ENCODE assay signal across 11 cellular contexts in genomic region chr7:55066479-55066878, GRCh38. TPM values are rescaled to one million over a fixed set of nuclear protein-coding genes. Genes with fewer than 3 reads are reported as not detected.
DNase-seq lines count a peak whose midpoint lies in the region; ATAC-seq and TF ChIP-seq lines count a peak whose summit lies in the region.
"Had no signal": no experiment of that assay in that cellular context is flagged by ENCODE, and none has a peak within 500 bp of the region (broad histone marks: within the 10 kb centered on the region; RNA-seq: fewer than 3 reads in every experiment).

No MANE protein-coding gene starts in this region.

- peaks cover 15% of the 10 kb centered on the region for H3K36me3 ChIP-seq in IMR-90 (ENCODE audit: control insufficient read depth, insufficient read depth, low read length)
- H3K36me3 ChIP-seq in breast epithelium: no peaks in the 10 kb centered on the region
- H3K36me3 ChIP-seq in mesenchymal stem cell (ENCODE audit: control insufficient read depth in 1 of 2, insufficient read depth in 2 of 2, low read depth in 1 of 2, low read length in 2 of 2): peaks cover 0 to 26% of the 10 kb centered on the region in 2 experiments
- H3K36me3 ChIP-seq in thyroid gland: no peaks in the 10 kb centered on the region

- peaks cover 41% of the 10 kb centered on the region for H3K9me1 ChIP-seq in IMR-90 (ENCODE audit: insufficient read depth, low read length)

- H3K18ac ChIP-seq in IMR-90 (ENCODE audit: low read depth, low read length) (peak overlapping the region; percentile 25), mesenchymal stem cell (ENCODE audit: low read depth in 1 of 2, low read length in 2 of 2) (peak overlapping the region; percentile 67 to 81)

- H3K9ac ChIP-seq in IMR-90 (ENCODE audit: low read depth, low read length) (peak overlapping the region; percentile 54), mesenchymal stem cell (ENCODE audit: low read length) (peak overlapping the region; percentile 89)

- peaks cover 29 to 70% of the 10 kb centered on the region in 2 experiments for H3K79me1 ChIP-seq in IMR-90 (ENCODE audit: low read depth in 1 of 2, low read length in 2 of 2)
- peaks cover 13% of the 10 kb centered on the region for H3K79me1 ChIP-seq in mesenchymal stem cell (replicated peaks; ENCODE audit: low read length, poor library complexity, severe bottlenecking)

- H3K56ac ChIP-seq in IMR-90 (ENCODE audit: extremely low read depth, insufficient read depth, low read length): peak overlapping the region; percentile 94

- peaks cover 39% of the 10 kb centered on the region for H3K4me1 ChIP-seq in IMR-90 (ENCODE audit: control insufficient read depth, insufficient read depth, low read length)
- H3K4me1 ChIP-seq in breast epithelium: no peaks in the 10 kb centered on the region
- peaks cover 38% of the 10 kb centered on the region for H3K4me1 ChIP-seq in mesenchymal stem cell (ENCODE audit: control insufficient read depth, insufficient read depth, low read depth, low read length)
- peaks cover 16 to 33% of the 10 kb centered on the region in 2 donors for H3K4me1 ChIP-seq in thyroid gland

- CTCF ChIA-PET in IMR-90 (lab: Yijun Ruan, JAX): interaction anchor here (0.9 to 1.7 kb wide), 3 partner anchors 14 to 278 kb away, joined by 3 to 7 read pairs (median 3); no protein-coding TSS in a partner anchor

- H3K23ac ChIP-seq in IMR-90 (ENCODE audit: low read depth, low read length) (peak overlapping the region; percentile 99), mesenchymal stem cell (ENCODE audit: low read length in 2 of 2) (no peak overlapping the region)

- H3K4me3 ChIP-seq in IMR-90 (ENCODE audit: insufficient read depth, low read depth, low read length) (no peak overlapping the region), breast epithelium (no peak overlapping the region), mesenchymal stem cell (ENCODE audit: insufficient read depth in 1 of 2, low read depth in 1 of 2, low read length in 2 of 2) (peak overlapping the region in 1 of 2 experiments; percentile 6), thyroid gland (replicated peaks in 1 of 3) (no peak overlapping the region)

- H2AK9ac ChIP-seq in IMR-90 (replicated peaks; ENCODE audit: low read depth, low read length, poor library complexity): peak overlapping the region; percentile 21

- DNase-seq in IMR-90 (no peak), breast epithelium (ENCODE audit: low spot score in 2 of 2) (no peak), mesenchymal stem cell (peak; percentile 43), thyroid gland (no peak), DMS53 treated with DMSO at 0.1 percent for 48 hours (lab: John Stamatoyannopoulos, UW; ENCODE audit: unreplicated experiment) (no peak), NCI-H2081 treated with DMSO at 0.1 percent for 48 hours (lab: John Stamatoyannopoulos, UW) (no peak), hepatic stellate cell (ENCODE audit: low spot score) (no peak)
- DNase-seq in activated CD8-positive, alpha-beta memory T cell treated with anti-CD3 and anti-CD28 coated beads, Interleukin-2, amount 50 U/mL, for 4 hours: no peak
- DNase-seq: effector memory CD8-positive, alpha-beta T cell; stimulated activated CD4-positive, alpha-beta T cell treated with anti-CD3 and anti-CD28 coated beads, Interleukin-4, amount 100 ng/mL, for 24 hours had no signal

- H3K27ac ChIP-seq in IMR-90 (ENCODE audit: insufficient read depth, low read length) (peak overlapping the region; percentile 95), breast epithelium (peak overlapping the region; percentile 65 to 69), mesenchymal stem cell (ENCODE audit: low read length, poor library complexity, severe bottlenecking) (peak overlapping the region; percentile 92), thyroid gland (peak overlapping the region; percentile 54 to 78 (median 77))

- H2BK12ac ChIP-seq in mesenchymal stem cell (ENCODE audit: low read length in 2 of 2): peak overlapping the region in 1 of 2 experiments; percentile 49

- H2AK5ac ChIP-seq in IMR-90 (ENCODE audit: low read depth, low read length): peak overlapping the region; percentile 94
- H2AK5ac ChIP-seq in mesenchymal stem cell (ENCODE audit: low read length, severe bottlenecking): peak overlapping the region; percentile 74

- H3K9me3 ChIP-seq in IMR-90 (ENCODE audit: control insufficient read depth, insufficient read depth, low read length): no peaks in the 10 kb centered on the region
- H3K9me3 ChIP-seq in breast epithelium: no peaks in the 10 kb centered on the region
- no peaks in the 10 kb centered on the region for H3K9me3 ChIP-seq in mesenchymal stem cell (ENCODE audit: control insufficient read depth, low read length)
- no peaks in the 10 kb centered on the region for H3K9me3 ChIP-seq in thyroid gland

- TF ChIP-seq RAD21 in IMR-90 (IDR thresholded peaks at IDR 0.05; ENCODE audit: low read length): no peak

- H3K4ac ChIP-seq in IMR-90 (ENCODE audit: low read depth, low read length) (peak overlapping the region; percentile 99), mesenchymal stem cell (ENCODE audit: low read depth in 1 of 2, low read length in 2 of 2) (peak overlapping the region in 1 of 2 experiments; percentile 68)

- peak overlapping the region; percentile 78 for H3K4me2 ChIP-seq in IMR-90 (ENCODE audit: low read depth, low read length)
- H3K4me2 ChIP-seq in mesenchymal stem cell (ENCODE audit: low read length, poor library complexity, severe bottlenecking): no peak overlapping the region

- H4K8ac ChIP-seq in IMR-90 (ENCODE audit: low read depth in 2 of 2, low read length in 2 of 2) (peak overlapping the region; percentile 75 to 97), mesenchymal stem cell (ENCODE audit: low read length) (peak overlapping the region; percentile 38)

- H4K91ac ChIP-seq in IMR-90 (ENCODE audit: insufficient read depth, low read depth, low read length) (peak overlapping the region; percentile 92), mesenchymal stem cell (ENCODE audit: low read length) (no peak overlapping the region)

- no peaks in the 10 kb centered on the region; the same call in 1 of the 2 replicates for H4K20me1 ChIP-seq in IMR-90 (ENCODE audit: insufficient read depth, low read length)

- H2BK15ac ChIP-seq in IMR-90 (ENCODE audit: low read depth, low read length) (peak overlapping the region; percentile 62; the same call in 2 of the 3 replicates), mesenchymal stem cell (ENCODE audit: low read depth, poor library complexity, severe bottlenecking) (no peak overlapping the region)

- peak overlapping the region; percentile 99 for H2BK5ac ChIP-seq in IMR-90 (ENCODE audit: low read depth, low read length, poor library complexity, severe bottlenecking)
- H2BK5ac ChIP-seq in mesenchymal stem cell (ENCODE audit: low read depth, low read length, poor library complexity, severe bottlenecking): peak overlapping the region; percentile 93

- no peak for TF ChIP-seq POLR2A in IMR-90 (IDR thresholded peaks at IDR 0.05; ENCODE audit: low read depth, low read length)
- TF ChIP-seq POLR2A in breast epithelium (IDR thresholded peaks at IDR 0.05): no peak
- no peak for TF ChIP-seq POLR2A in thyroid gland (IDR thresholded peaks at IDR 0.05)

- H2AFZ ChIP-seq in IMR-90 (replicated peaks; ENCODE audit: low read length, poor library complexity) (no peak overlapping the region), mesenchymal stem cell (ENCODE audit: low read depth, low read length) (no peak overlapping the region)

- H3K14ac ChIP-seq in IMR-90 (replicated peaks; ENCODE audit: low read depth, low read length): peak overlapping the region; percentile 90
- no peak overlapping the region for H3K14ac ChIP-seq in mesenchymal stem cell (ENCODE audit: low read length in 2 of 2)

- H2BK120ac ChIP-seq in IMR-90 (ENCODE audit: low read depth, low read length) (peak overlapping the region; percentile 98), mesenchymal stem cell (ENCODE audit: low read depth, low read length) (peak overlapping the region; percentile 74)

- no peak for ATAC-seq in IMR-90 (ENCODE audit: low read depth)
- ATAC-seq: effector memory CD8-positive, alpha-beta T cell had no signal

- BruUV-seq in IMR-90 (replicated peaks; lab: Mats Ljungman, UMichigan): no TSS peak

- intact Hi-C loops in IMR-90 (cut with micrococcal nuclease) (loop anchor here (5.0 kb wide), 2 partner anchors 39 to 191 kb away; no protein-coding TSS in a partner anchor), breast epithelium (cut with DNase I; ENCODE audit: low total_unique reads) (no loop called here), thyroid gland (cut with DNase I) (no loop called here)

- WGBS in IMR-90 (ENCODE audit: extremely low coverage in 2 of 2, insufficient read length in 1 of 2), 2 experiments: no CpG with 5 or more reads among the region's 6 CpGs
- WGBS in mesenchymal stem cell: 46% methylated on average over 6 of the region's 6 CpGs
- 74 to 79% methylated on average over 6 of the region's 6 CpGs for WGBS in thyroid gland, 2 donors

- TF ChIP-seq CTCF in IMR-90 (conservative IDR thresholded peaks at IDR 0.05; ENCODE audit: low read depth, low read length) (no peak), breast epithelium (IDR thresholded peaks at IDR 0.05) (no peak), thyroid gland (IDR thresholded peaks at IDR 0.05) (no peak)

- in situ Hi-C loops in IMR-90 (cut with MboI; ENCODE audit: low sequenced_read_pairs): no loop called here

- POLR2A ChIA-PET in IMR-90 (lab: Charles Lee; ENCODE audit: unreplicated experiment): no interaction called here

- dilution Hi-C loops in IMR-90 (cut with HindIII; ENCODE audit: low sequenced_read_pairs, unreplicated experiment): no loop called here

- peak overlapping the region; percentile 99 for H2BK20ac ChIP-seq in IMR-90 (ENCODE audit: low read depth, low read length)

- peak overlapping the region; percentile 17 for H4K5ac ChIP-seq in IMR-90 (ENCODE audit: low read depth, low read length)

- H3K27me3 ChIP-seq in IMR-90 (ENCODE audit: control insufficient read depth, insufficient read depth, low read length) (no peaks in the 10 kb centered on the region), breast epithelium (no peaks in the 10 kb centered on the region), mesenchymal stem cell (ENCODE audit: control insufficient read depth in 1 of 2, insufficient read depth in 1 of 2, low read length in 2 of 2) (no peaks in the 10 kb centered on the region), thyroid gland (no peaks in the 10 kb centered on the region)

TF ChIP-seq in IMR-90, 13 proteins besides CTCF, POLR2A, EP300 and RAD21 (continues in another document):
- no peak for TF ChIP-seq MAFK (IDR thresholded peaks at IDR 0.05; ENCODE audit: low read depth, low read length)

RNA-seq across cellular contexts. Expression of gene EGFR, which starts 47.7 kb away (rescaled TPM):
- total RNA-seq in IMR-90 (2012; rRNA removed) (60.4 and 63.9 TPM in 2 replicates), breast epithelium (100 to 1,000 TPM in 1 of 3 donors, 10 to 100 TPM in 2; 61.9 to 164 (median 65.0) TPM), thyroid gland (10 to 100 TPM; 57.5 to 96.2 (median 84.7) TPM)
- polyA plus RNA-seq in IMR-90 (2012; rRNA removed): 36.9 and 37.8 TPM in 2 replicates
- 24.8 and 27.5 TPM in 2 replicates for polyA plus RNA-seq in IMR-90 (2012; cell fraction: cytosol; rRNA removed)
- 66.1 and 93.0 TPM in 2 replicates for polyA plus RNA-seq in IMR-90 (2012; cell fraction: nucleus; rRNA removed; ENCODE audit: low replicate concordance)
- polyA plus RNA-seq in mesenchymal stem cell (2013, experiment 1 of 2): 15.8 TPM
- 15.1 TPM for polyA plus RNA-seq in mesenchymal stem cell (2013, experiment 2 of 2)
- total RNA-seq: T-helper 2 cell treated with Interferon-gamma antibody and Interleukin-4, amounts not matched to agents 100 ng/mL and 5 ng/mL, for 36 hours had no signal
